In genomic region chr7:5420841-5421625, GRCh38 we compare ENCODE assay signal across 8 cellular contexts. TPM values are rescaled to one million over a fixed set of nuclear protein-coding genes. Genes with fewer than 3 reads are reported as not detected.
DNase-seq lines count a peak whose midpoint lies in the region; ATAC-seq and TF ChIP-seq lines count a peak whose summit lies in the region.

No MANE protein-coding gene starts in this region.

- DNase-seq in Caki2 (ENCODE audit: low read depth) (peak; percentile 38), MM.1S (no peak), chondrocyte (ENCODE audit: low spot score) (no peak), memory B cell (ENCODE audit: low spot score in 2 of 2) (peak; percentile 31 to 59), type B pancreatic cell (ENCODE audit: extremely low spot score, unreplicated experiment) (no peak), cerebellar nuclear complex (lab: John Stamatoyannopoulos, UW) (no peak), NCI-H1930 (lab: John Stamatoyannopoulos, UW) (no peak)

- H3K9ac ChIP-seq in MM.1S (ENCODE audit: low read length), result peak overlapping the region; percentile 75; the same call in 1 of the 2 replicates

- no peak for TF ChIP-seq CTCF in MM.1S (IDR thresholded peaks at IDR 0.05; ENCODE audit: low read length)
- no peak for TF ChIP-seq CTCF in chondrocyte (IDR thresholded peaks at IDR 0.05)
- no peak for TF ChIP-seq CTCF in type B pancreatic cell (conservative IDR thresholded peaks at IDR 0.05)

- peaks cover 56% of the 10 kb centered on the region for H3K79me2 ChIP-seq in MM.1S (ENCODE audit: low read length)

- H3K4me3 ChIP-seq in MM.1S (ENCODE audit: low read length), result peak overlapping the region; percentile 69

- ATAC-seq in memory B cell (ENCODE audit: low read depth) (peak; percentile 19), HG03521 (IDR thresholded peaks at IDR 0.05; ENCODE audit: unreplicated experiment) (no peak)

- H3K4me3 Mint-ChIP-seq in chondrocyte (ENCODE audit: unreplicated experiment) (peak overlapping the region; percentile 86), memory B cell (peak overlapping the region; percentile 80), type B pancreatic cell (peak overlapping the region; percentile 93)

- H3K36me3 ChIP-seq in MM.1S (replicated peaks; ENCODE audit: insufficient read depth, low read length), result no peaks in the 10 kb centered on the region

- H3K27me3 Mint-ChIP-seq in chondrocyte (ENCODE audit: low read depth) (no peaks in the 10 kb centered on the region), memory B cell (peaks cover 20% of the 10 kb centered on the region), type B pancreatic cell (peaks cover 12% of the 10 kb centered on the region)

- in situ Hi-C loops in Caki2 (cut with HindIII; ENCODE audit: low pct_unique_long_range_greater_than_20kb, low sequenced_read_pairs), result no loop called here

- H3K27me3 ChIP-seq in MM.1S (replicated peaks; ENCODE audit: insufficient read depth, low read length), result peaks cover 29% of the 10 kb centered on the region

- H3K4me2 ChIP-seq in MM.1S (ENCODE audit: low read depth, low read length), result peak overlapping the region; percentile 84

- H3K4me1 ChIP-seq in MM.1S (ENCODE audit: low read length), result no peaks in the 10 kb centered on the region

- peaks cover 4% of the 10 kb centered on the region for H3K36me3 Mint-ChIP-seq in chondrocyte (ENCODE audit: low read depth)
- H3K36me3 Mint-ChIP-seq in memory B cell, result no peaks in the 10 kb centered on the region
- peaks cover 7% of the 10 kb centered on the region for H3K36me3 Mint-ChIP-seq in type B pancreatic cell

- H3F3A ChIP-seq in MM.1S (ENCODE audit: insufficient read depth, low read length), result peaks cover 18% of the 10 kb centered on the region; the same call in 1 of the 2 replicates

- no peaks in the 10 kb centered on the region for H3K9me2 ChIP-seq in MM.1S (replicated peaks; ENCODE audit: insufficient read depth, low read length)

- no peak overlapping the region for H2AFZ ChIP-seq in MM.1S (ENCODE audit: low read length)

- no peaks in the 10 kb centered on the region for H3K9me3 Mint-ChIP-seq in chondrocyte (ENCODE audit: low read depth)
- no peaks in the 10 kb centered on the region for H3K9me3 Mint-ChIP-seq in memory B cell
- H3K9me3 Mint-ChIP-seq in type B pancreatic cell, result no peaks in the 10 kb centered on the region

- peak overlapping the region; percentile 98 for H3K27ac Mint-ChIP-seq in chondrocyte (ENCODE audit: unreplicated experiment)
- peak overlapping the region; percentile 69 for H3K27ac Mint-ChIP-seq in memory B cell
- H3K27ac Mint-ChIP-seq in type B pancreatic cell, result peak overlapping the region; percentile 68

- H3K27ac ChIP-seq in MM.1S (ENCODE audit: low read length), result no peak overlapping the region

- no peaks in the 10 kb centered on the region for H4K20me1 ChIP-seq in MM.1S (ENCODE audit: insufficient read depth, low read length)

- peaks cover 22% of the 10 kb centered on the region for H3K4me1 Mint-ChIP-seq in chondrocyte (ENCODE audit: low read depth)
- H3K4me1 Mint-ChIP-seq in memory B cell, result peaks cover 20% of the 10 kb centered on the region
- peaks cover 14% of the 10 kb centered on the region for H3K4me1 Mint-ChIP-seq in type B pancreatic cell (ENCODE audit: unreplicated experiment)

- H3K9me3 ChIP-seq in MM.1S (replicated peaks; ENCODE audit: insufficient read depth, low read length), result no peaks in the 10 kb centered on the region

RNA-seq across cellular contexts. Expression of gene TNRC18, which starts 2.6 kb away (rescaled TPM):
- 12.6 and 23.3 TPM in 2 replicates for total RNA-seq in Caki2 (2014; rRNA removed; shearing (Covaris generic); ENCODE audit: low replicate concordance)
- 95.4 to 137 TPM (median 101 TPM) in 3 replicates for total RNA-seq in chondrocyte
- total RNA-seq in type B pancreatic cell (ENCODE audit: low replicate concordance), result 135 and 169 TPM in 2 replicates

Comparison
In these comparisons a context has a peak if more than half of its experiments do, and no peak if none do; other contexts are left out.
1. DNase-seq: peak in Caki2 (single experiment) and memory B cell (2 of 2); none in MM.1S (single experiment), chondrocyte (single experiment), type B pancreatic cell (single experiment), cerebellar nuclear complex (0 of 2) and NCI-H1930 (0 of 2).
2. Peak in every context shown above with its lines, with median percentiles within 50 percentile points of each other: H3K27ac Mint-ChIP-seq and H3K4me3 Mint-ChIP-seq.